14 cellular contexts compared by ENCODE assay signal in genomic region chr3:126661965-126662364, GRCh38. TPM values are rescaled to one million over a fixed set of nuclear protein-coding genes. Genes with fewer than 3 reads are reported as not detected.
A peak's percentile ranks its signal among the peaks of the same experiment; 100 is the strongest.
DNase-seq lines count a peak whose midpoint lies in the region; ATAC-seq, FAIRE-seq and TF ChIP-seq lines count a peak whose summit lies in the region.
"Had no signal": no experiment of that assay in that cellular context is flagged by ENCODE, and none has a peak within 500 bp of the region (broad histone marks: within the 10 kb centered on the region; RNA-seq: fewer than 3 reads in every experiment).

No MANE protein-coding gene starts in this region.

- H3K9me3 ChIP-seq in heart left ventricle: no peaks in the 10 kb centered on the region
- no peaks in the 10 kb centered on the region for H3K9me3 ChIP-seq in right cardiac atrium (ENCODE audit: control insufficient read depth, low read length)
- H3K9me3 ChIP-seq in psoas muscle: no peaks in the 10 kb centered on the region

- H3K27me3 ChIP-seq in heart left ventricle: peaks cover 0 to 16% (median 0%) of the 10 kb centered on the region in 9 donors
- H3K27me3 ChIP-seq in right cardiac atrium (ENCODE audit: control insufficient read depth, insufficient read depth): no peaks in the 10 kb centered on the region
- H3K27me3 ChIP-seq in psoas muscle (ENCODE audit: insufficient read depth in 3 of 3, low read length in 2 of 3): peaks cover 0 to 9% (median 0%) of the 10 kb centered on the region in 3 donors

- WGBS in heart left ventricle, 4 donors: 37 to 57% (median 41%) methylated on average over 2 to 6 of the region's 6 CpGs
- WGBS in right cardiac atrium: 55% methylated on average over 6 of the region's 6 CpGs
- WGBS in psoas muscle, 3 donors: 17 to 36% (median 31%) methylated on average over 6 of the region's 6 CpGs

- H3K36me3 ChIP-seq in heart left ventricle (no peaks in the 10 kb centered on the region), psoas muscle (ENCODE audit: insufficient read depth in 1 of 2, low read depth in 1 of 2) (no peaks in the 10 kb centered on the region)

- intact Hi-C loops in heart left ventricle (cut with DNase I) (no loop called here), right cardiac atrium (cut with DNase I) (no loop called here), psoas muscle (cut with DNase I) (no loop called here)

- ATAC-seq in heart left ventricle (peak; percentile 61 to 82 (median 77)), right cardiac atrium (peak; percentile 21 to 50), psoas muscle (peak in 3 of 4 donors; percentile 65 to 76 (median 74))
- ATAC-seq: A549; CD8-positive, alpha-beta T cell had no signal

- H3K4me3 ChIP-seq in heart left ventricle (no peak overlapping the region), right cardiac atrium (ENCODE audit: low read length) (no peak overlapping the region), psoas muscle (no peak overlapping the region)
- H3K4me3 ChIP-seq: A549 had no signal

- H3K4me1 ChIP-seq in heart left ventricle (peaks cover 0 to 6% (median 0%) of the 10 kb centered on the region in 12 donors), right cardiac atrium (ENCODE audit: control insufficient read depth, insufficient read depth, low read length) (no peaks in the 10 kb centered on the region), psoas muscle (no peaks in the 10 kb centered on the region)
- H3K4me1 ChIP-seq: A549 had no signal

- no peak overlapping the region for H3K27ac ChIP-seq in heart left ventricle
- no peak overlapping the region for H3K27ac ChIP-seq in right cardiac atrium (ENCODE audit: low read length)
- H3K27ac ChIP-seq in psoas muscle: no peak overlapping the region
- H3K27ac ChIP-seq: A549 had no signal

- DNase-seq in HTR-8/SVneo (ENCODE audit: insufficient read length, low spot score) (no peak), heart left ventricle (peak in 1 of 5 donors; percentile 55), right cardiac atrium (peak in 1 of 3 donors; percentile 49), psoas muscle (no peak), NCI-H2107 (lab: John Stamatoyannopoulos, UW) (no peak), DMS114 treated with DMSO at 0.1 percent for 48 hours (lab: John Stamatoyannopoulos, UW; ENCODE audit: unreplicated experiment) (no peak), GM19240 (ENCODE audit: insufficient read length, low spot score) (no peak)
- DNase-seq: CD8-positive, alpha-beta T cell; COR-L47; DMS53; GF-D8; HCEC 1CT; HFFc6 had no signal

- no peak for TF ChIP-seq POLR2A in heart left ventricle (IDR thresholded peaks at IDR 0.05)

- peak; percentile 31 for FAIRE-seq in HTR-8/SVneo (lab: Jason Lieb, UNC)
- FAIRE-seq: A549 had no signal

- no peak for TF ChIP-seq CTCF in heart left ventricle (IDR thresholded peaks at IDR 0.05)
- no peak for TF ChIP-seq CTCF in psoas muscle (IDR thresholded peaks at IDR 0.05)

RNA-seq across cellular contexts. Expression of gene TXNRD3, which starts 7.0 kb away (rescaled TPM):
- 1 to 10 TPM; 2.9 to 8.2 (median 6.0) TPM for total RNA-seq in heart left ventricle
- 1 to 10 TPM; 1.7 to 4.6 TPM for polyA plus RNA-seq in heart left ventricle
- 1 to 10 TPM; 7.0 to 9.1 (median 7.9) TPM for total RNA-seq in right cardiac atrium
- polyA plus RNA-seq in right cardiac atrium: 3.8 TPM
- 1 to 10 TPM; 5.0 to 9.6 (median 7.9) TPM for total RNA-seq in psoas muscle
- polyA plus RNA-seq in psoas muscle: 1 to 10 TPM; 1.6 to 4.6 (median 3.7) TPM

RNA-seq across cellular contexts. Expression of gene CHCHD6, which starts 42.1 kb away (rescaled TPM):
- total RNA-seq in heart left ventricle (10 to 100 TPM in 5 of 9 donors, 1 to 10 TPM in 4; 7.7 to 14.2 (median 10.7) TPM), right cardiac atrium (10 to 100 TPM in 1 of 4 donors, 1 to 10 TPM in 3; 7.1 to 10.5 (median 8.6) TPM), psoas muscle (1 to 10 TPM; 2.4 to 3.5 (median 2.9) TPM)
- polyA plus RNA-seq in heart left ventricle (10 to 100 TPM; 11.6 to 29.3 TPM), right cardiac atrium (9.3 TPM), psoas muscle (10 to 100 TPM in 1 of 3 donors, 1 to 10 TPM in 2; 3.8 to 13.8 (median 4.8) TPM)
